In the genomic region with DNA sequence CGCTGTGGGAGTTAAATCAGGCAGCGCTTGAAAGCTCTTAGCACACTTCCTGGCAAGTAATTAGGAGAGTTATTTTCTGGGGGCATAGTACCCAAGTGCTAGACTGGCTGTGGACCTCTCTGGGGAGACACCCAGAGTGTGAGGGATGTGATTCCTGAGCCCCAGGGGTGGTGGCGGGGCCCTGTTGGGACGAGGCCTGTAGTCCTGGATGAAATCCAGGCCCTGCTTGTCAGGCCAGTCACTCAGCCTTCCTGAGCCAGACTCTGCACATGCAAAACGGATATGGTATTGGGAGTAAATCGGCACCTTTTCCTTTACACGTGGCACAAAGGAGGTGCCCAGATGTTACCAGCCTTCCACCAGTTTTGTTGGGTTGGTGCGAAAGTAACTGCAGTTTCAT, we compare ENCODE assay signal across 32 cellular contexts. TPM values are rescaled to one million over a fixed set of nuclear protein-coding genes. Genes with fewer than 3 reads are reported as not detected.
"Had no signal": no experiment of that assay in that cellular context is flagged by ENCODE, and none has a peak within 500 bp of the region (broad histone marks: within the 10 kb centered on the region; RNA-seq: fewer than 3 reads in every experiment).

No MANE protein-coding gene starts in this region.

- H3K27ac ChIP-seq: brain microvascular endothelial cell, SJSA1 had no signal

- H3K9ac ChIP-seq: KMS-11, SK-N-SH had no signal

- H3K27me3 ChIP-seq: brain microvascular endothelial cell, SJSA1 had no signal

- H3K4me1 ChIP-seq: SJSA1 had no signal

- H3K9me3 ChIP-seq: SJSA1, SK-N-SH had no signal

- H3K9me2 ChIP-seq: SK-N-SH had no signal

- FAIRE-seq: TTC549 had no signal

- ATAC-seq: activated CD4-positive, CD25-positive, alpha-beta regulatory T cell treated with anti-CD3 and anti-CD28 coated beads, Interleukin-2, amount 50 U/mL, for 24 hours; activated T-cell treated with anti-CD3 and anti-CD28 coated beads, Interleukin-2, amount 50 U/mL, for 72 hours; activated T-helper 17 cell treated with anti-CD3 and anti-CD28 coated beads, Interleukin-2, amount 50 U/mL, for 72 hours; WTC11 had no signal

- H3K4me2 ChIP-seq: KMS-11, SK-N-SH had no signal

- DNase-seq: activated CD4-positive, alpha-beta memory T cell treated with anti-CD3 and anti-CD28 coated beads for 36 hours; activated CD4-positive, alpha-beta T cell treated with anti-CD3 and anti-CD28 coated beads for 4 hours; activated CD4-positive, alpha-beta T cell treated with anti-CD3 and anti-CD28 coated beads, Interleukin-2, amount 50 U/mL, for 1 hour; activated effector memory CD4-positive, alpha-beta T cell treated with anti-CD3 and anti-CD28 coated beads, Interleukin-2, amount 50 U/mL, for 16 hours; activated naive CD4-positive, alpha-beta T cell; activated naive CD4-positive, alpha-beta T cell treated with anti-CD3 and anti-CD28 coated beads, Interleukin-2, amount 50 U/mL, for 16 hours; activated naive CD8-positive, alpha-beta T cell treated with anti-CD3 and anti-CD28 coated beads for 36 hours; activated T-cell treated with anti-CD3 and anti-CD28 coated beads, Interleukin-2, amount 50 U/mL, for 1 hour; activated T-cell treated with anti-CD3 and anti-CD28 coated beads, Interleukin-2, amount 50 U/mL, for 72 hours; amniotic stem cell; aorta; brain microvascular endothelial cell; MM.1S; MV-4-11; NCI-H1092; NCI-H1436 treated with DMSO at 0.1 percent for 48 hours; NCI-H1694 treated with DMSO at 0.1 percent for 48 hours; NCI-H2029; NCI-H2107; NCI-H2171; NCI-H510A; NCI-H748 treated with DMSO at 0.1 percent for 48 hours; NK-92 treated with Interleukin-12 subunit alpha and Interleukin-12 subunit beta, amount 100 ng/mL, for 24 hours; OCI-M1; SHP77 treated with DMSO at 0.1 percent for 48 hours; SK-N-SH had no signal

- H3K4me3 ChIP-seq: SJSA1 had no signal

RNA-seq across cellular contexts. Expression of gene TMEM130, which starts 39.7 kb away (rescaled TPM):
- total RNA-seq: activated CD4-positive, alpha-beta memory T cell treated with anti-CD3 and anti-CD28 coated beads for 36 hours; activated naive CD8-positive, alpha-beta T cell treated with anti-CD3 and anti-CD28 coated beads for 36 hours; activated T-helper 17 cell treated with anti-CD3 and anti-CD28 coated beads, Interleukin-2, amount 50 U/mL, for 72 hours had no signal
